In genomic region chr20:58877374-58878360, GRCh38 we compare ENCODE assay signal across 13 cellular contexts. TPM values are rescaled to one million over a fixed set of nuclear protein-coding genes. Genes with fewer than 3 reads are reported as not detected.
A peak's percentile ranks its signal among the peaks of the same experiment; 100 is the strongest.
DNase-seq lines count a peak whose midpoint lies in the region; ATAC-seq, FAIRE-seq and TF ChIP-seq lines count a peak whose summit lies in the region.
"Had no signal": no experiment of that assay in that cellular context is flagged by ENCODE, and none has a peak within 500 bp of the region (broad histone marks: within the 10 kb centered on the region; RNA-seq: fewer than 3 reads in every experiment).

No MANE protein-coding gene starts in this region.

- FAIRE-seq in small intestine (lab: Jason Lieb, UNC) = no peak

- H3K4me1 ChIP-seq in small intestine (ENCODE audit: control insufficient read depth in 2 of 2, insufficient read depth in 1 of 2, low read depth in 1 of 2, low read length in 1 of 2) = no peaks in the 10 kb centered on the region
- H3K4me1 ChIP-seq: gastroesophageal sphincter had no signal

- H3K27ac Mint-ChIP-seq in brain = peak overlapping the region; percentile 2 to 90 (median 81)

- ATAC-seq in activated T-cell treated with anti-CD3 and anti-CD28 coated beads, Interleukin-2, amount 50 U/mL, for 4 hours = peak; percentile 50 to 53
- ATAC-seq: gastroesophageal sphincter had no signal

- no peak for TF ChIP-seq CTCF in brain (conservative IDR thresholded peaks at IDR 0.05)

- no peaks in the 10 kb centered on the region for H3K27me3 ChIP-seq in small intestine (ENCODE audit: control insufficient read depth in 2 of 2, insufficient read depth in 2 of 2, low read length in 2 of 2)
- H3K27me3 ChIP-seq: gastroesophageal sphincter had no signal

- no peak overlapping the region for H3K4me3 Mint-ChIP-seq in activated T-cell treated with anti-CD3 and anti-CD28 coated beads, Interleukin-2, amount 50 U/mL, for 4 hours
- H3K4me3 Mint-ChIP-seq in brain = peak overlapping the region in 4 of 5 experiments; percentile 11 to 54 (median 26)

- H3K27me3 Mint-ChIP-seq in activated T-cell treated with anti-CD3 and anti-CD28 coated beads, Interleukin-2, amount 50 U/mL, for 4 hours (ENCODE audit: low read depth) = no peaks in the 10 kb centered on the region
- no peaks in the 10 kb centered on the region for H3K27me3 Mint-ChIP-seq in brain

- H3K9me3 Mint-ChIP-seq in activated T-cell treated with anti-CD3 and anti-CD28 coated beads, Interleukin-2, amount 50 U/mL, for 4 hours = no peaks in the 10 kb centered on the region
- H3K9me3 Mint-ChIP-seq in brain = no peaks in the 10 kb centered on the region

- no peaks in the 10 kb centered on the region for H3K9me3 ChIP-seq in small intestine (ENCODE audit: control insufficient read depth, low read depth)
- H3K9me3 ChIP-seq: gastroesophageal sphincter had no signal

- H3K36me3 ChIP-seq in small intestine (ENCODE audit: control insufficient read depth in 2 of 2, insufficient read depth in 2 of 2, low read length in 2 of 2) = no peaks in the 10 kb centered on the region
- H3K36me3 ChIP-seq: gastroesophageal sphincter had no signal

- H3K4me1 Mint-ChIP-seq in activated T-cell treated with anti-CD3 and anti-CD28 coated beads, Interleukin-2, amount 50 U/mL, for 4 hours (ENCODE audit: low read depth) = peaks cover 11% of the 10 kb centered on the region
- H3K4me1 Mint-ChIP-seq in brain = peaks cover 72% of the 10 kb centered on the region

- WGBS in small intestine, 3 donors = 83 to 89% (median 86%) methylated on average over 11 of the region's 11 CpGs

- no peaks in the 10 kb centered on the region for H3K36me3 Mint-ChIP-seq in activated T-cell treated with anti-CD3 and anti-CD28 coated beads, Interleukin-2, amount 50 U/mL, for 4 hours (ENCODE audit: insufficient read depth)
- H3K36me3 Mint-ChIP-seq in brain = no peaks in the 10 kb centered on the region

- no peak overlapping the region for H3K27ac ChIP-seq in small intestine (ENCODE audit: low read depth in 1 of 2, low read length in 1 of 2)
- H3K27ac ChIP-seq: gastroesophageal sphincter had no signal

- no peak overlapping the region for H3K4me3 ChIP-seq in small intestine (ENCODE audit: low read depth in 1 of 2, low read length in 2 of 2)
- H3K4me3 ChIP-seq: gastroesophageal sphincter had no signal

- DNase-seq in activated T-cell treated with anti-CD3 and anti-CD28 coated beads, Interleukin-2, amount 50 U/mL, for 4 hours = no peak
- no peak for DNase-seq in activated T-cell treated with anti-CD3 and anti-CD28 coated beads, Interleukin-2, amount 50 U/mL, for 1 hour
- DNase-seq in NCI-H82 (lab: John Stamatoyannopoulos, UW) (peak; percentile 75), small intestine (peak; percentile 15), NCI-H510A treated with DMSO at 0.1 percent for 48 hours (lab: John Stamatoyannopoulos, UW) (no peak), NCI-H1092 treated with DMSO at 0.1 percent for 48 hours (lab: John Stamatoyannopoulos, UW) (no peak), MV-4-11 (lab: John Stamatoyannopoulos, UW) (no peak)
- DNase-seq: activated CD8-positive, alpha-beta memory T cell treated with anti-CD3 and anti-CD28 coated beads, Interleukin-2, amount 50 U/mL, for 4 hours; kidney glomerular epithelial cell; NCI-H1105; stimulated activated CD4-positive, alpha-beta T cell treated with anti-CD3 and anti-CD28 coated beads, Interleukin-1b, Interleukin-23, amount 100 ng/mL, for 48 hours had no signal

RNA-seq across cellular contexts. Expression of gene GNAS, which starts 25.2 kb away (rescaled TPM):
- total RNA-seq in activated T-cell treated with anti-CD3 and anti-CD28 coated beads, Interleukin-2, amount 50 U/mL, for 4 hours = 100 to 1,000 TPM; 390 to 448 (median 440) TPM
- 3,328 TPM for polyA plus RNA-seq in brain (ENCODE audit: insufficient read depth, low read depth, low replicate concordance)
- 100 to 1,000 TPM; 493 to 875 (median 519) TPM for polyA plus RNA-seq in small intestine

RNA-seq across cellular contexts. Expression of gene GNAS-AS1, which starts 27.0 kb away (rescaled TPM):
- under 1 TPM; 0.38 to 0.96 (median 0.40) TPM for total RNA-seq in activated T-cell treated with anti-CD3 and anti-CD28 coated beads, Interleukin-2, amount 50 U/mL, for 4 hours
- polyA plus RNA-seq in brain (ENCODE audit: insufficient read depth, low read depth, low replicate concordance) (not detected), small intestine (under 1 TPM in 1 of 3 donors, not detected in 2; 0.37 TPM)

Comparison
In these comparisons a context has a peak if more than half of its experiments do, and no peak if none do; other contexts are left out.
1. DNase-seq: peak in NCI-H82 (single experiment) and small intestine (single experiment); none in activated T-cell treated with anti-CD3 and anti-CD28 coated beads, Interleukin-2, amount 50 U/mL, for 4 hours (single experiment), activated T-cell treated with anti-CD3 and anti-CD28 coated beads, Interleukin-2, amount 50 U/mL, for 1 hour (single experiment), NCI-H510A treated with DMSO at 0.1 percent for 48 hours (single experiment), NCI-H1092 treated with DMSO at 0.1 percent for 48 hours (single experiment) and MV-4-11 (single experiment).